9 cellular contexts compared by ENCODE assay signal in genomic region chr19:34732548-34733255, GRCh38. TPM values are rescaled to one million over a fixed set of nuclear protein-coding genes. Genes with fewer than 3 reads are reported as not detected.
DNase-seq lines count a peak whose midpoint lies in the region; ATAC-seq, FAIRE-seq and TF ChIP-seq lines count a peak whose summit lies in the region.
"Had no signal": no experiment of that assay in that cellular context is flagged by ENCODE, and none has a peak within 500 bp of the region (broad histone marks: within the 10 kb centered on the region; RNA-seq: fewer than 3 reads in every experiment).

No MANE protein-coding gene starts in this region.

- peak overlapping the region; percentile 94 for H3K4me2 ChIP-seq in HepG2 (ENCODE audit: low read depth, low read length)

- CTCF ChIA-PET in activated CD4-positive, alpha-beta T cell treated with anti-CD3 and anti-CD28 coated beads, Interleukin-2, amount 10 ng/mL, durations not matched to agents 7 days and 5 days (lab: Charles Lee), result interaction anchor here (0.6 to 1.6 kb wide), 2 partner anchors 55 to 311 kb away, joined by 3 read pairs; partner anchors contain the start of gene ZNF302
- CTCF ChIA-PET in HepG2 (lab: Yijun Ruan, JAX; ENCODE audit: low intra/inter-chr PET ratio, low total read pairs), result no interaction called here

- no peaks in the 10 kb centered on the region for H3K9me3 ChIP-seq in HepG2 (ENCODE audit: low read length)
- H3K9me3 ChIP-seq in tibial artery, result peaks cover 0 to 17% (median 6%) of the 10 kb centered on the region in 3 donors

- no peak for FAIRE-seq in HepG2 (lab: Jason Lieb, UNC)
- FAIRE-seq: G401.6 had no signal

- H3K27me3 Mint-ChIP-seq in activated CD4-positive, alpha-beta T cell treated with anti-CD3 and anti-CD28 coated beads, Interleukin-2, amount 10 ng/mL, durations not matched to agents 7 days and 5 days, result peaks cover 5% of the 10 kb centered on the region
- H3K27me3 Mint-ChIP-seq in activated naive CD8-positive, alpha-beta T cell treated with anti-CD3 and anti-CD28 coated beads for 36 hours, result peaks cover 3% of the 10 kb centered on the region

- TF ChIP-seq EP300 in HepG2 (IDR thresholded peaks at IDR 0.05; ENCODE audit: low read depth in 2 of 2, low read length in 2 of 2) (no peak), HepG2 (CRISPR knock-in tag; IDR thresholded peaks at IDR 0.05; ENCODE audit: borderline replicate concordance) (no peak)

- no peaks in the 10 kb centered on the region for H4K20me1 ChIP-seq in HepG2 (ENCODE audit: insufficient read depth, low read length)

- peaks cover 34% of the 10 kb centered on the region for H3K4me1 ChIP-seq in HepG2 (ENCODE audit: insufficient read depth, low read length)
- H3K4me1 ChIP-seq in tibial artery, result peaks cover 4 to 29% (median 19%) of the 10 kb centered on the region in 4 donors

- peaks cover 22% of the 10 kb centered on the region for H3K4me1 Mint-ChIP-seq in activated CD4-positive, alpha-beta T cell treated with anti-CD3 and anti-CD28 coated beads, Interleukin-2, amount 10 ng/mL, durations not matched to agents 7 days and 5 days
- H3K4me1 Mint-ChIP-seq in activated naive CD8-positive, alpha-beta T cell treated with anti-CD3 and anti-CD28 coated beads for 36 hours, result peaks cover 19% of the 10 kb centered on the region

- intact Hi-C loops in HepG2 (cut with micrococcal nuclease; ENCODE audit: unreplicated experiment) (loop anchor here (1.0 kb wide), 1 partner anchor 194 kb away; the partner anchor contains the start of gene ZNF30), tibial artery (cut with DNase I; ENCODE audit: low total_unique reads) (loop anchor here (5.0 kb wide), 1 partner anchor 40 kb away; the partner anchor contains the start of gene ZNF599)

- in situ Hi-C loops in HepG2 (cut with HindIII; ENCODE audit: extremely low pct_ligation_motif_present, low pct_unique_long_range_greater_than_20kb), result no loop called here

- peaks cover 7% of the 10 kb centered on the region for H3K79me2 ChIP-seq in HepG2 (ENCODE audit: insufficient read depth, low read length)

- TF ChIP-seq POLR2A in HepG2 (IDR thresholded peaks at IDR 0.05; ENCODE audit: insufficient read depth in 1 of 2, low read depth in 2 of 2, low read length in 2 of 2), result no peak

- peaks cover 23% of the 10 kb centered on the region for H3K36me3 Mint-ChIP-seq in activated CD4-positive, alpha-beta T cell treated with anti-CD3 and anti-CD28 coated beads, Interleukin-2, amount 10 ng/mL, durations not matched to agents 7 days and 5 days (ENCODE audit: low read depth)
- peaks cover 27% of the 10 kb centered on the region for H3K36me3 Mint-ChIP-seq in activated naive CD8-positive, alpha-beta T cell treated with anti-CD3 and anti-CD28 coated beads for 36 hours

- peaks cover 0 to 2% of the 10 kb centered on the region in 2 experiments; a peak in 1 of 5 replicates for H3K36me3 ChIP-seq in HepG2 (replicated peaks in 1 of 2; ENCODE audit: control insufficient read depth in 1 of 2, insufficient read depth in 2 of 2, low read length in 2 of 2)
- peaks cover 22 to 30% (median 27%) of the 10 kb centered on the region in 3 donors for H3K36me3 ChIP-seq in tibial artery

- H3K4me3 ChIP-seq in HepG2 (replicated peaks in 1 of 3; ENCODE audit: insufficient read depth in 1 of 3, low read depth in 2 of 3, low read length in 3 of 3) (peak overlapping the region; percentile 75 to 79 (median 78)), tibial artery (peak overlapping the region; percentile 59 to 73)

- POLR2A ChIA-PET in activated CD4-positive, alpha-beta T cell treated with anti-CD3 and anti-CD28 coated beads, Interleukin-2, amount 10 ng/mL, durations not matched to agents 7 days and 5 days (lab: Charles Lee), result interaction anchor here (1.2 kb wide), 1 partner anchor 55 kb away, joined by 4 read pairs; the partner anchor contains the start of gene ZNF302
- POLR2A ChIA-PET in HepG2 (lab: Yijun Ruan, JAX), result interaction anchor here (1.1 to 1.7 kb wide), 3 partner anchors 13 to 305 kb away, joined by 3 to 10 read pairs (median 3); no protein-coding TSS in a partner anchor

- BruUV-seq in HepG2 (replicated peaks; lab: Mats Ljungman, UMichigan), result no TSS peak

- H3K27ac ChIP-seq in HepG2 (ENCODE audit: extremely low read length, insufficient read depth, low read length) (peak overlapping the region; percentile 98), tibial artery (peak overlapping the region; percentile 88 to 94)

- H3K27me3 ChIP-seq in HepG2 (ENCODE audit: control insufficient read depth in 1 of 2, insufficient read depth in 2 of 2, low read length in 2 of 2), result no peaks in the 10 kb centered on the region; a peak in 1 of 5 replicates
- no peaks in the 10 kb centered on the region for H3K27me3 ChIP-seq in tibial artery

- peaks cover 14% of the 10 kb centered on the region for H3K9me3 Mint-ChIP-seq in activated CD4-positive, alpha-beta T cell treated with anti-CD3 and anti-CD28 coated beads, Interleukin-2, amount 10 ng/mL, durations not matched to agents 7 days and 5 days
- H3K9me3 Mint-ChIP-seq in activated naive CD8-positive, alpha-beta T cell treated with anti-CD3 and anti-CD28 coated beads for 36 hours, result peaks cover 8% of the 10 kb centered on the region

- peak overlapping the region; percentile 91 for H3K9ac ChIP-seq in HepG2 (ENCODE audit: insufficient read depth, low read depth, low read length)

- DNase-seq in activated CD4-positive, alpha-beta T cell treated with anti-CD3 and anti-CD28 coated beads, Interleukin-2, amount 10 ng/mL, durations not matched to agents 7 days and 5 days, result no peak
- no peak for DNase-seq in activated CD4-positive, alpha-beta T cell treated with anti-CD3 and anti-CD28 coated beads for 48 hours
- DNase-seq in activated naive CD8-positive, alpha-beta T cell treated with anti-CD3 and anti-CD28 coated beads for 36 hours, result no peak
- DNase-seq in HepG2 (ENCODE audit: low spot score), result no peak
- no peak for DNase-seq in tibial artery
- DNase-seq in activated effector memory CD4-positive, alpha-beta T cell treated with anti-CD3 and anti-CD28 coated beads, Interleukin-2, amount 50 U/mL, for 16 hours, result no peak

- 52% methylated on average over 9 of the region's 17 CpGs for WGBS in HepG2 (ENCODE audit: low lambda C conversion rate)

- TF ChIP-seq CTCF in HepG2 (CRISPR knock-in tag; IDR thresholded peaks at IDR 0.05) (peak; percentile 37), tibial artery (IDR thresholded peaks at IDR 0.05) (no peak)

- peak overlapping the region; percentile 40 for H3K4me3 Mint-ChIP-seq in activated CD4-positive, alpha-beta T cell treated with anti-CD3 and anti-CD28 coated beads, Interleukin-2, amount 10 ng/mL, durations not matched to agents 7 days and 5 days
- peak overlapping the region; percentile 74 for H3K4me3 Mint-ChIP-seq in activated naive CD8-positive, alpha-beta T cell treated with anti-CD3 and anti-CD28 coated beads for 36 hours

- no peak overlapping the region for H3K27ac Mint-ChIP-seq in activated CD4-positive, alpha-beta T cell treated with anti-CD3 and anti-CD28 coated beads, Interleukin-2, amount 10 ng/mL, durations not matched to agents 7 days and 5 days
- peak overlapping the region; percentile 60 for H3K27ac Mint-ChIP-seq in activated naive CD8-positive, alpha-beta T cell treated with anti-CD3 and anti-CD28 coated beads for 36 hours

- TF ChIP-seq RAD21 in HepG2 (CRISPR knock-in tag; IDR thresholded peaks at IDR 0.05), result no peak

- no peak overlapping the region for H2AFZ ChIP-seq in HepG2 (ENCODE audit: low read length)

- ATAC-seq in HepG2, result no peak
- ATAC-seq in HG03378 (IDR thresholded peaks at IDR 0.05; ENCODE audit: unreplicated experiment), result no peak
- no peak for ATAC-seq in GM21528 (IDR thresholded peaks at IDR 0.05; ENCODE audit: low FRiP score, unreplicated experiment)

RNA-seq across cellular contexts. Expression of gene ZNF181, which starts 1.3 kb away (rescaled TPM):
- 1 to 10 TPM; 6.1 to 6.5 TPM for total RNA-seq in activated CD4-positive, alpha-beta T cell treated with anti-CD3 and anti-CD28 coated beads, Interleukin-2, amount 10 ng/mL, durations not matched to agents 7 days and 5 days
- total RNA-seq in activated naive CD8-positive, alpha-beta T cell treated with anti-CD3 and anti-CD28 coated beads for 36 hours, result 1 to 10 TPM; 5.7 to 5.9 TPM
- 15.5 and 22.3 TPM in 2 replicates for total RNA-seq in HepG2 (2016; rRNA removed; fragmentation: Illumina TruSeq; extraction: Trizol)
- total RNA-seq in HepG2 (2016; cell fraction: cytosol; rRNA removed; fragmentation: Illumina TruSeq; extraction: Trizol; ENCODE audit: low read depth), result 0.97 and 1.6 TPM in 2 replicates
- total RNA-seq in HepG2 (2016; cell fraction: insoluble cytoplasmic fraction; rRNA removed; fragmentation: Illumina TruSeq; extraction: Trizol), result 15.1 and 24.5 TPM in 2 replicates
- total RNA-seq in HepG2 (2016; cell fraction: membrane; rRNA removed; fragmentation: Illumina TruSeq; extraction: Trizol), result 7.6 and 7.7 TPM in 2 replicates
- 12.1 and 13.1 TPM in 2 replicates for total RNA-seq in HepG2 (2016; cell fraction: nucleus; rRNA removed; fragmentation: Illumina TruSeq; extraction: Trizol)
- polyA plus RNA-seq in HepG2 (2011; rRNA removed), result 9.0 and 10.6 TPM in 2 replicates
- 5.5 and 7.0 TPM in 2 replicates for polyA plus RNA-seq in HepG2 (2011; cell fraction: cytosol; rRNA removed)
- 12.2 and 15.0 TPM in 2 replicates for polyA plus RNA-seq in HepG2 (2011; cell fraction: nucleus; rRNA removed)
- 6.8 and 6.9 TPM in 2 replicates for polyA plus RNA-seq in HepG2 (2012)
- 0.44 and 0.68 TPM in 2 replicates for polyA plus RNA-seq in HepG2 (2016; cell fraction: cytosol; fragmentation: Illumina TruSeq; extraction: Trizol; ENCODE audit: low read depth)
- 12.3 and 15.9 TPM in 2 replicates for polyA plus RNA-seq in HepG2 (2016; cell fraction: insoluble cytoplasmic fraction; fragmentation: Illumina TruSeq; extraction: Trizol; ENCODE audit: low read depth)
- 1.6 and 2.1 TPM in 2 replicates for polyA plus RNA-seq in HepG2 (2016; cell fraction: membrane; fragmentation: Illumina TruSeq; extraction: Trizol; ENCODE audit: low read depth)
- 17.4 and 17.8 TPM in 2 replicates for polyA plus RNA-seq in HepG2 (2016; cell fraction: nucleus; fragmentation: Illumina TruSeq; extraction: Trizol; ENCODE audit: insufficient read depth, low read depth)
- polyA minus RNA-seq in HepG2 (2011; rRNA and poly(A)+ RNA removed; ENCODE audit: low replicate concordance), result 2.1 and 3.9 TPM in 2 replicates
- polyA minus RNA-seq in HepG2 (2011; cell fraction: cytosol; rRNA and poly(A)+ RNA removed), result 2.2 and 5.8 TPM in 2 replicates
- 16.2 and 23.7 TPM in 2 replicates for polyA minus RNA-seq in HepG2 (2011; cell fraction: nucleus; rRNA and poly(A)+ RNA removed)

RNA-seq across cellular contexts. Expression of gene ZNF599, which starts 40.3 kb away (rescaled TPM):
- 1 to 10 TPM; 5.3 to 6.1 TPM for total RNA-seq in activated CD4-positive, alpha-beta T cell treated with anti-CD3 and anti-CD28 coated beads, Interleukin-2, amount 10 ng/mL, durations not matched to agents 7 days and 5 days
- total RNA-seq in activated naive CD8-positive, alpha-beta T cell treated with anti-CD3 and anti-CD28 coated beads for 36 hours, result 1 to 10 TPM; 3.9 TPM
- total RNA-seq in HepG2 (2016; rRNA removed; fragmentation: Illumina TruSeq; extraction: Trizol), result 5.8 and 9.4 TPM in 2 replicates
- total RNA-seq in HepG2 (2016; cell fraction: cytosol; rRNA removed; fragmentation: Illumina TruSeq; extraction: Trizol; ENCODE audit: low read depth), result 1.5 and 2.1 TPM in 2 replicates
- 5.6 and 8.0 TPM in 2 replicates for total RNA-seq in HepG2 (2016; cell fraction: insoluble cytoplasmic fraction; rRNA removed; fragmentation: Illumina TruSeq; extraction: Trizol)
- 4.0 and 5.1 TPM in 2 replicates for total RNA-seq in HepG2 (2016; cell fraction: membrane; rRNA removed; fragmentation: Illumina TruSeq; extraction: Trizol)
- 5.7 and 6.2 TPM in 2 replicates for total RNA-seq in HepG2 (2016; cell fraction: nucleus; rRNA removed; fragmentation: Illumina TruSeq; extraction: Trizol)
- polyA plus RNA-seq in HepG2 (2011; rRNA removed), result 7.3 and 7.5 TPM in 2 replicates
- polyA plus RNA-seq in HepG2 (2011; cell fraction: cytosol; rRNA removed), result 6.9 and 8.0 TPM in 2 replicates
- polyA plus RNA-seq in HepG2 (2011; cell fraction: nucleus; rRNA removed), result 8.6 and 12.5 TPM in 2 replicates
- polyA plus RNA-seq in HepG2 (2012), result 4.0 and 4.6 TPM in 2 replicates
- polyA plus RNA-seq in HepG2 (2016; cell fraction: cytosol; fragmentation: Illumina TruSeq; extraction: Trizol; ENCODE audit: low read depth), result 1.5 and 1.6 TPM in 2 replicates
- 8.0 and 8.4 TPM in 2 replicates for polyA plus RNA-seq in HepG2 (2016; cell fraction: insoluble cytoplasmic fraction; fragmentation: Illumina TruSeq; extraction: Trizol; ENCODE audit: low read depth)
- 2.9 and 3.0 TPM in 2 replicates for polyA plus RNA-seq in HepG2 (2016; cell fraction: membrane; fragmentation: Illumina TruSeq; extraction: Trizol; ENCODE audit: low read depth)
- 7.7 and 9.3 TPM in 2 replicates for polyA plus RNA-seq in HepG2 (2016; cell fraction: nucleus; fragmentation: Illumina TruSeq; extraction: Trizol; ENCODE audit: insufficient read depth, low read depth)
- polyA minus RNA-seq in HepG2 (2011; rRNA and poly(A)+ RNA removed; ENCODE audit: low replicate concordance), result 3.7 and 4.2 TPM in 2 replicates
- 2.5 and 3.1 TPM in 2 replicates for polyA minus RNA-seq in HepG2 (2011; cell fraction: cytosol; rRNA and poly(A)+ RNA removed)
- polyA minus RNA-seq in HepG2 (2011; cell fraction: nucleus; rRNA and poly(A)+ RNA removed), result 7.2 and 8.8 TPM in 2 replicates

RNA-seq across cellular contexts. Expression of gene ZNF302, which starts 55.2 kb away (rescaled TPM):
- 10 to 100 TPM; 23.1 to 24.3 TPM for total RNA-seq in activated CD4-positive, alpha-beta T cell treated with anti-CD3 and anti-CD28 coated beads, Interleukin-2, amount 10 ng/mL, durations not matched to agents 7 days and 5 days
- 10 to 100 TPM; 14.6 to 15.5 TPM for total RNA-seq in activated naive CD8-positive, alpha-beta T cell treated with anti-CD3 and anti-CD28 coated beads for 36 hours
- total RNA-seq in HepG2 (2016; rRNA removed; fragmentation: Illumina TruSeq; extraction: Trizol), result not detected in 2 replicates
- total RNA-seq in HepG2 (2016; cell fraction: cytosol; rRNA removed; fragmentation: Illumina TruSeq; extraction: Trizol; ENCODE audit: low read depth), result not detected in 2 replicates
- not detected in 2 replicates for total RNA-seq in HepG2 (2016; cell fraction: insoluble cytoplasmic fraction; rRNA removed; fragmentation: Illumina TruSeq; extraction: Trizol)
- total RNA-seq in HepG2 (2016; cell fraction: membrane; rRNA removed; fragmentation: Illumina TruSeq; extraction: Trizol), result not detected in 2 replicates
- total RNA-seq in HepG2 (2016; cell fraction: nucleus; rRNA removed; fragmentation: Illumina TruSeq; extraction: Trizol), result not detected in 2 replicates
- not detected in 2 replicates for polyA plus RNA-seq in HepG2 (2011; rRNA removed)
- polyA plus RNA-seq in HepG2 (2011; cell fraction: cytosol; rRNA removed), result not detected in 2 replicates
- not detected in 2 replicates for polyA plus RNA-seq in HepG2 (2011; cell fraction: nucleus; rRNA removed)
- polyA plus RNA-seq in HepG2 (2012), result not detected in 2 replicates
- polyA plus RNA-seq in HepG2 (2016; cell fraction: cytosol; fragmentation: Illumina TruSeq; extraction: Trizol; ENCODE audit: low read depth), result not detected in 2 replicates
- polyA plus RNA-seq in HepG2 (2016; cell fraction: insoluble cytoplasmic fraction; fragmentation: Illumina TruSeq; extraction: Trizol; ENCODE audit: low read depth), result not detected in 2 replicates
- not detected in 2 replicates for polyA plus RNA-seq in HepG2 (2016; cell fraction: membrane; fragmentation: Illumina TruSeq; extraction: Trizol; ENCODE audit: low read depth)
- polyA plus RNA-seq in HepG2 (2016; cell fraction: nucleus; fragmentation: Illumina TruSeq; extraction: Trizol; ENCODE audit: insufficient read depth, low read depth), result not detected in 2 replicates
- polyA minus RNA-seq in HepG2 (2011; rRNA and poly(A)+ RNA removed; ENCODE audit: low replicate concordance), result 18.5 TPM in 1 of 2 replicates, not detected in the other
- not detected in 2 replicates for polyA minus RNA-seq in HepG2 (2011; cell fraction: cytosol; rRNA and poly(A)+ RNA removed)
- polyA minus RNA-seq in HepG2 (2011; cell fraction: nucleus; rRNA and poly(A)+ RNA removed), result not detected in 2 replicates

RNA-seq across cellular contexts. Expression of gene SCGB2B2, which starts 55.7 kb away (rescaled TPM):
- total RNA-seq in activated CD4-positive, alpha-beta T cell treated with anti-CD3 and anti-CD28 coated beads, Interleukin-2, amount 10 ng/mL, durations not matched to agents 7 days and 5 days, result under 1 TPM; 0.35 to 0.65 TPM
- total RNA-seq in activated naive CD8-positive, alpha-beta T cell treated with anti-CD3 and anti-CD28 coated beads for 36 hours, result under 1 TPM; 0.27 to 0.40 TPM
- not detected in 2 replicates for total RNA-seq in HepG2 (2016; rRNA removed; fragmentation: Illumina TruSeq; extraction: Trizol)
- not detected in 2 replicates for total RNA-seq in HepG2 (2016; cell fraction: cytosol; rRNA removed; fragmentation: Illumina TruSeq; extraction: Trizol; ENCODE audit: low read depth)
- not detected in 2 replicates for total RNA-seq in HepG2 (2016; cell fraction: insoluble cytoplasmic fraction; rRNA removed; fragmentation: Illumina TruSeq; extraction: Trizol)
- total RNA-seq in HepG2 (2016; cell fraction: membrane; rRNA removed; fragmentation: Illumina TruSeq; extraction: Trizol), result not detected in 2 replicates
- total RNA-seq in HepG2 (2016; cell fraction: nucleus; rRNA removed; fragmentation: Illumina TruSeq; extraction: Trizol), result not detected in 2 replicates
- polyA plus RNA-seq in HepG2 (2011; rRNA removed), result 0.03 and 0.12 TPM in 2 replicates
- polyA plus RNA-seq in HepG2 (2011; cell fraction: cytosol; rRNA removed), result 0.03 and 0.05 TPM in 2 replicates
- polyA plus RNA-seq in HepG2 (2011; cell fraction: nucleus; rRNA removed), result 0.12 and 0.23 TPM in 2 replicates
- 0.05 TPM in 1 of 2 replicates, not detected in the other for polyA plus RNA-seq in HepG2 (2012)
- not detected in 2 replicates for polyA plus RNA-seq in HepG2 (2016; cell fraction: cytosol; fragmentation: Illumina TruSeq; extraction: Trizol; ENCODE audit: low read depth)
- polyA plus RNA-seq in HepG2 (2016; cell fraction: insoluble cytoplasmic fraction; fragmentation: Illumina TruSeq; extraction: Trizol; ENCODE audit: low read depth), result not detected in 2 replicates
- polyA plus RNA-seq in HepG2 (2016; cell fraction: membrane; fragmentation: Illumina TruSeq; extraction: Trizol; ENCODE audit: low read depth), result not detected in 2 replicates
- polyA plus RNA-seq in HepG2 (2016; cell fraction: nucleus; fragmentation: Illumina TruSeq; extraction: Trizol; ENCODE audit: insufficient read depth, low read depth), result 1.7 TPM in 1 of 2 replicates, not detected in the other
- polyA minus RNA-seq in HepG2 (2011; rRNA and poly(A)+ RNA removed; ENCODE audit: low replicate concordance), result 0.22 and 1.6 TPM in 2 replicates
- not detected in 2 replicates for polyA minus RNA-seq in HepG2 (2011; cell fraction: cytosol; rRNA and poly(A)+ RNA removed)
- polyA minus RNA-seq in HepG2 (2011; cell fraction: nucleus; rRNA and poly(A)+ RNA removed), result 0.39 and 1.1 TPM in 2 replicates

Comparison
In these comparisons a context has a peak if more than half of its experiments do, and no peak if none do; other contexts are left out.
1. RNA of gene ZNF302, which starts 55.2 kb away (total RNA-seq): 23.1 to 24.3 TPM in activated CD4-positive, alpha-beta T cell treated with anti-CD3 and anti-CD28 coated beads, Interleukin-2, amount 10 ng/mL, durations not matched to agents 7 days and 5 days and 14.6 to 15.5 TPM in activated naive CD8-positive, alpha-beta T cell treated with anti-CD3 and anti-CD28 coated beads for 36 hours; not detected in HepG2; every median in the first group is over 10 times any median in the second.